8 cellular contexts compared by ENCODE assay signal in genomic region chr9:121367651-121368510, GRCh38. TPM values are rescaled to one million over a fixed set of nuclear protein-coding genes. Genes with fewer than 3 reads are reported as not detected.
DNase-seq lines count a peak whose midpoint lies in the region; ATAC-seq and TF ChIP-seq lines count a peak whose summit lies in the region.

No MANE protein-coding gene starts in this region.

- H3K4me2 ChIP-seq in mesenchymal stem cell (ENCODE audit: low read length, poor library complexity, severe bottlenecking): no peak overlapping the region

- no peak overlapping the region for H2BK120ac ChIP-seq in mesenchymal stem cell (ENCODE audit: low read depth, low read length)

- no peak overlapping the region for H3K23ac ChIP-seq in mesenchymal stem cell (ENCODE audit: low read length in 2 of 2)

- peak overlapping the region in 2 of 5 experiments; percentile 38 to 91 for H3K27ac Mint-ChIP-seq in brain

- no peaks in the 10 kb centered on the region for H3K36me3 Mint-ChIP-seq in brain

- H3K27me3 ChIP-seq in heart left ventricle (no peaks in the 10 kb centered on the region), mesenchymal stem cell (ENCODE audit: control insufficient read depth in 1 of 2, insufficient read depth in 1 of 2, low read length in 2 of 2) (no peaks in the 10 kb centered on the region)

- no peak for TF ChIP-seq POLR2A in heart left ventricle (IDR thresholded peaks at IDR 0.05)

- peak overlapping the region; percentile 91 to 99 (median 96) for H3K27ac ChIP-seq in heart left ventricle
- no peak overlapping the region for H3K27ac ChIP-seq in mesenchymal stem cell (ENCODE audit: low read length, poor library complexity, severe bottlenecking)
- H3K27ac ChIP-seq in urinary bladder (ENCODE audit: low read depth): peak overlapping the region; percentile 50

- H3K4me1 ChIP-seq in heart left ventricle (peaks cover 17 to 86% (median 75%) of the 10 kb centered on the region in 12 donors), mesenchymal stem cell (ENCODE audit: control insufficient read depth, insufficient read depth, low read depth, low read length) (peaks cover 8% of the 10 kb centered on the region), urinary bladder (ENCODE audit: insufficient read depth) (peaks cover 5% of the 10 kb centered on the region)

- peaks cover 0 to 22% (median 14%) of the 10 kb centered on the region in 9 donors for H3K36me3 ChIP-seq in heart left ventricle
- peaks cover 0 to 12% of the 10 kb centered on the region in 2 experiments for H3K36me3 ChIP-seq in mesenchymal stem cell (ENCODE audit: control insufficient read depth in 1 of 2, insufficient read depth in 2 of 2, low read depth in 1 of 2, low read length in 2 of 2)
- H3K36me3 ChIP-seq in urinary bladder (ENCODE audit: insufficient read depth): no peaks in the 10 kb centered on the region

- DNase-seq in heart left ventricle: no peak
- no peak for DNase-seq in Right ventricle myocardium inferior (ENCODE audit: missing footprints)
- DNase-seq in mesenchymal stem cell: peak; percentile 64
- no peak for DNase-seq in NCI-H345 treated with DMSO at 0.1 percent for 48 hours (lab: John Stamatoyannopoulos, UW; ENCODE audit: unreplicated experiment)
- DNase-seq in NCI-H748 treated with DMSO at 0.1 percent for 48 hours (lab: John Stamatoyannopoulos, UW): no peak
- no peak for DNase-seq in RPMI8226

- H2BK12ac ChIP-seq in mesenchymal stem cell (ENCODE audit: low read length in 2 of 2): no peak overlapping the region

- ATAC-seq in heart left ventricle (no peak), Right ventricle myocardium inferior (no peak)

- H3K27me3 Mint-ChIP-seq in brain: peaks cover 25% of the 10 kb centered on the region

- no peak overlapping the region for H4K91ac ChIP-seq in mesenchymal stem cell (ENCODE audit: low read length)

- H3K4ac ChIP-seq in mesenchymal stem cell (ENCODE audit: low read depth in 1 of 2, low read length in 2 of 2): no peak overlapping the region

- WGBS in heart left ventricle, 4 donors: 20 to 38% (median 31%) methylated on average over 4 of the region's 4 CpGs
- 21% methylated on average over 2 of the region's 4 CpGs for WGBS in mesenchymal stem cell
- 32% methylated on average over 4 of the region's 4 CpGs for WGBS in urinary bladder

- H2AK5ac ChIP-seq in mesenchymal stem cell (ENCODE audit: low read length, severe bottlenecking): no peak overlapping the region

- H3K9ac ChIP-seq in mesenchymal stem cell (ENCODE audit: low read length): peak overlapping the region; percentile 95

- H2BK15ac ChIP-seq in mesenchymal stem cell (ENCODE audit: low read depth, poor library complexity, severe bottlenecking): no peak overlapping the region

- intact Hi-C loops in heart left ventricle (cut with DNase I): no loop called here
- intact Hi-C loops in Right ventricle myocardium inferior (cut with DNase I): loop anchor here (2.0 kb wide), 1 partner anchor 13 kb away; no protein-coding TSS in a partner anchor

- H4K8ac ChIP-seq in mesenchymal stem cell (ENCODE audit: low read length): no peak overlapping the region

- H3K9me3 ChIP-seq in heart left ventricle (no peaks in the 10 kb centered on the region), mesenchymal stem cell (ENCODE audit: control insufficient read depth, low read length) (no peaks in the 10 kb centered on the region)

- peaks cover 51% of the 10 kb centered on the region for H3K4me1 Mint-ChIP-seq in brain

- TF ChIP-seq CTCF in heart left ventricle (IDR thresholded peaks at IDR 0.05): no peak
- TF ChIP-seq CTCF in brain (conservative IDR thresholded peaks at IDR 0.05): no peak

- H2AFZ ChIP-seq in mesenchymal stem cell (ENCODE audit: low read depth, low read length): no peak overlapping the region

- peak overlapping the region; percentile 57 to 87 (median 84) for H3K4me3 Mint-ChIP-seq in brain

- H3K79me1 ChIP-seq in mesenchymal stem cell (replicated peaks; ENCODE audit: low read length, poor library complexity, severe bottlenecking): no peaks in the 10 kb centered on the region

- H3K14ac ChIP-seq in mesenchymal stem cell (ENCODE audit: low read length in 2 of 2): no peak overlapping the region

- peaks cover 0 to 7% (median 0%) of the 10 kb centered on the region in 5 experiments for H3K9me3 Mint-ChIP-seq in brain

- H2BK5ac ChIP-seq in mesenchymal stem cell (ENCODE audit: low read depth, low read length, poor library complexity, severe bottlenecking): no peak overlapping the region

- H3K4me3 ChIP-seq in heart left ventricle: peak overlapping the region; percentile 19 to 88 (median 78)
- H3K4me3 ChIP-seq in mesenchymal stem cell (ENCODE audit: insufficient read depth in 1 of 2, low read depth in 1 of 2, low read length in 2 of 2): peak overlapping the region in 1 of 2 experiments; percentile 85
- peak overlapping the region; percentile 75 for H3K4me3 ChIP-seq in urinary bladder (ENCODE audit: low read depth, low read length)

- H3K18ac ChIP-seq in mesenchymal stem cell (ENCODE audit: low read depth in 1 of 2, low read length in 2 of 2): no peak overlapping the region

RNA-seq across cellular contexts. Expression of gene STOM, which starts 2.2 kb away (rescaled TPM):
- total RNA-seq in heart left ventricle: 100 to 1,000 TPM; 125 to 239 (median 154) TPM
- 100 to 1,000 TPM; 129 to 148 TPM for polyA plus RNA-seq in heart left ventricle
- 194 TPM for total RNA-seq in Right ventricle myocardium inferior
- polyA plus RNA-seq in brain (ENCODE audit: insufficient read depth, low read depth, low replicate concordance): 78.8 TPM
- polyA plus RNA-seq in mesenchymal stem cell (2013, experiment 1 of 2): 298 TPM
- polyA plus RNA-seq in mesenchymal stem cell (2013, experiment 2 of 2): 315 TPM
- 148 TPM for total RNA-seq in urinary bladder
- polyA plus RNA-seq in urinary bladder: 263 TPM
